1 cellular context compared by ENCODE assay signal in genomic region chr12:43737646-43738045, GRCh38.
TF ChIP-seq lines count a peak whose summit lies in the region.

No MANE protein-coding gene starts in this region.

TF ChIP-seq in endothelial cell of umbilical vein, 7 proteins besides CTCF, POLR2A, EP300 and RAD21 (continued from another document):
- peak; percentile 31 for TF ChIP-seq FOS (IDR thresholded peaks at IDR 0.05; ENCODE audit: borderline replicate concordance, insufficient read depth, low read length)
- TF ChIP-seq POLR2AphosphoS5 (IDR thresholded peaks at IDR 0.05; ENCODE audit: insufficient read depth, low read depth, low read length), result no peak
- TF ChIP-seq, protein P1, sequence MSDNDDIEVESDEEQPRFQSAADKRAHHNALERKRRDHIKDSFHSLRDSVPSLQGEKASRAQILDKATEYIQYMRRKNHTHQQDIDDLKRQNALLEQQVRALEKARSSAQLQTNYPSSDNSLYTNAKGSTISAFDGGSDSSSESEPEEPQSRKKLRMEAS (IDR thresholded peaks at IDR 0.05; ENCODE audit: insufficient read depth, insufficient read length), result no peak
